In the genomic region with DNA sequence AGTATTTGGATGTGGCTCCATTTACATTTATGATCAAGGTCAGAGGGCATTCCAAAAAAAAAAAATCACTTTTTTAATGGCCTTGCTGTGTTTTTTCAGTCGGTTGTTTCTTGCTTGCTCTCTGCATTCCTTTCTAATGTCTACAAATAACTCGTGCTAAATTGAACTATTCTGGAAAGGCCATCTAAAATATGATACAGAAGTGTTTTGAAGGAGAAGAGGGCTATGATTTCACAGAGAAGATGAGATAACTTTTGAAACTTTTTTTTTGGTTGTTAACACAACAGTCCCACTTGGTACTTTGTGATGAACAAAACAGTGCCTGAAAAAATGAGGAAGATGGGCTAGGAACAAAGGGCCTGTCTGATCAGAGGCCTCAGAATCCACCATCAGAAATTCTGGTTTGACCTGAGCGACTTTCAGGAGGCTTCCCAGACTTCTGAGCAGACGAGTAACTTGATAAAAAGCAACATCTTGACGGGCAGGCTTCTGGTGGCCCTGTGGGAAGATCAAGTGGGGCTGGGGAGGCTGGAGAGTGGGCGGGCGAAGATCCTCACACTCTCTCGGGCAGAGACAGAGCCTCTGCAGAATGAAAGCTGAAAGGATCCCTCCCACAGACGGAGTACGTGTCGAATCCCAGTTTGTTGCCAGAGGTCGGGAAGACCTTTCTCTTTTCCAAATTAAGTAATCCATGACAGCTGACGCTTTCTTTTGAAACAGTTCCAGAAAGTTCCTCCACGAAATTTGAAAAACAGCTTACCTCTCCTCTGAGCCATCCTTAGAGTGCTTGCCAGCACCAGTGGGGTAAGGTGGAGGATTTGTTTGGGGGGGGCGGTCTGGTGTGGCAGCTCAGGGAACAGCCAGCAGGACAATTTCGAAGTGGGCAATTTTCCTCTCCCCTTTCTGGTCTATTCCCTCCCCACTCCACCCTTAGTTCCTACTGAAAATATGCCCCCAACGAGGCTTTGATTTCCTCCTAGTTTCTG, we compare ENCODE assay signal across 14 cellular contexts.
A peak's percentile ranks its signal among the peaks of the same experiment; 100 is the strongest.
DNase-seq lines count a peak whose midpoint lies in the region; ATAC-seq and TF ChIP-seq lines count a peak whose summit lies in the region.
"Had no signal": no experiment of that assay in that cellular context is flagged by ENCODE, and none has a peak within 500 bp of the region (broad histone marks: within the 10 kb centered on the region; RNA-seq: fewer than 3 reads in every experiment).

No MANE protein-coding gene starts in this region.

- H3K4me1 Mint-ChIP-seq in activated naive CD8-positive, alpha-beta T cell treated with anti-CD3 and anti-CD28 coated beads, Interleukin-2, amount 50 U/mL, for 24 hours = peaks cover 4% of the 10 kb centered on the region
- H3K4me1 Mint-ChIP-seq in effector memory CD8-positive, alpha-beta T cell (ENCODE audit: low read depth in 2 of 2) = peaks cover 2 to 4% of the 10 kb centered on the region in 2 donors

- peaks cover 3% of the 10 kb centered on the region for H3K36me3 Mint-ChIP-seq in activated naive CD8-positive, alpha-beta T cell treated with anti-CD3 and anti-CD28 coated beads, Interleukin-2, amount 50 U/mL, for 24 hours (ENCODE audit: low read depth)
- H3K36me3 Mint-ChIP-seq in effector memory CD8-positive, alpha-beta T cell (ENCODE audit: insufficient read depth) = no peaks in the 10 kb centered on the region

- TF ChIP-seq CTCF in omental fat pad (IDR thresholded peaks at IDR 0.05) = no peak

- intact Hi-C loops in Right ventricle myocardium inferior (cut with DNase I) (no loop called here), cardiac septum (cut with DNase I) (loop anchor here (10.0 kb wide), 1 partner anchor 167 kb away; no protein-coding TSS in a partner anchor), left ventricle myocardium superior (cut with micrococcal nuclease) (no loop called here)

- no peaks in the 10 kb centered on the region for H3K27me3 Mint-ChIP-seq in activated naive CD8-positive, alpha-beta T cell treated with anti-CD3 and anti-CD28 coated beads, Interleukin-2, amount 50 U/mL, for 24 hours
- H3K27me3 Mint-ChIP-seq in effector memory CD8-positive, alpha-beta T cell = no peaks in the 10 kb centered on the region

- no peaks in the 10 kb centered on the region for H3K9me3 Mint-ChIP-seq in activated naive CD8-positive, alpha-beta T cell treated with anti-CD3 and anti-CD28 coated beads, Interleukin-2, amount 50 U/mL, for 24 hours
- H3K9me3 Mint-ChIP-seq in effector memory CD8-positive, alpha-beta T cell = no peaks in the 10 kb centered on the region

- no peak for DNase-seq in Right ventricle myocardium inferior (ENCODE audit: missing footprints)
- DNase-seq in cardiac septum (ENCODE audit: low spot score) = no peak
- peak; percentile 39 for DNase-seq in left ventricle myocardium superior
- DNase-seq in omental fat pad (ENCODE audit: low spot score) = no peak
- no peak for DNase-seq in activated naive CD8-positive, alpha-beta T cell treated with anti-CD3 and anti-CD28 coated beads, Interleukin-2, amount 50 U/mL, for 24 hours
- DNase-seq in nucleus accumbens (lab: John Stamatoyannopoulos, UW) = no peak
- DNase-seq in NCI-H146 treated with DMSO at 0.1 percent for 48 hours (lab: John Stamatoyannopoulos, UW; ENCODE audit: unreplicated experiment) = no peak
- no peak for DNase-seq in effector memory CD8-positive, alpha-beta T cell
- DNase-seq: C1 segment of cervical spinal cord; DMS 273 treated with DMSO at 0.1 percent for 48 hours; effector CD8-positive, alpha-beta T cell; foreskin melanocyte; NCI-H187 treated with DMSO at 0.1 percent for 48 hours had no signal

- no peak overlapping the region for H3K4me3 Mint-ChIP-seq in activated naive CD8-positive, alpha-beta T cell treated with anti-CD3 and anti-CD28 coated beads, Interleukin-2, amount 50 U/mL, for 24 hours
- H3K4me3 Mint-ChIP-seq in effector memory CD8-positive, alpha-beta T cell = no peak overlapping the region
- H3K4me3 Mint-ChIP-seq: T-helper 2 cell treated with Interferon-gamma antibody and Interleukin-4, amounts not matched to agents 5 μg/mL and 100 μg/mL, for 36 hours had no signal

- ATAC-seq in Right ventricle myocardium inferior = peak; percentile 72
- peak; percentile 74 for ATAC-seq in left ventricle myocardium superior
- peak; percentile 95 for ATAC-seq in omental fat pad (ENCODE audit: low FRiP score)
- ATAC-seq in activated naive CD8-positive, alpha-beta T cell treated with anti-CD3 and anti-CD28 coated beads, Interleukin-2, amount 50 U/mL, for 24 hours = no peak
- no peak for ATAC-seq in effector memory CD8-positive, alpha-beta T cell (replicated peaks)

- H3K27ac Mint-ChIP-seq in activated naive CD8-positive, alpha-beta T cell treated with anti-CD3 and anti-CD28 coated beads, Interleukin-2, amount 50 U/mL, for 24 hours = no peak overlapping the region
- no peak overlapping the region for H3K27ac Mint-ChIP-seq in effector memory CD8-positive, alpha-beta T cell
- H3K27ac Mint-ChIP-seq: T-helper 2 cell treated with Interferon-gamma antibody and Interleukin-4, amounts not matched to agents 5 μg/mL and 100 μg/mL, for 36 hours had no signal

Comparison
In these comparisons a context has a peak if more than half of its experiments do, and no peak if none do; other contexts are left out.
1. ATAC-seq: peak in Right ventricle myocardium inferior (single experiment), left ventricle myocardium superior (single experiment) and omental fat pad (single experiment); none in activated naive CD8-positive, alpha-beta T cell treated with anti-CD3 and anti-CD28 coated beads, Interleukin-2, amount 50 U/mL, for 24 hours (single experiment) and effector memory CD8-positive, alpha-beta T cell (single experiment).